Comparison of ENCODE assay signal across 8 cellular contexts in the genomic region with DNA sequence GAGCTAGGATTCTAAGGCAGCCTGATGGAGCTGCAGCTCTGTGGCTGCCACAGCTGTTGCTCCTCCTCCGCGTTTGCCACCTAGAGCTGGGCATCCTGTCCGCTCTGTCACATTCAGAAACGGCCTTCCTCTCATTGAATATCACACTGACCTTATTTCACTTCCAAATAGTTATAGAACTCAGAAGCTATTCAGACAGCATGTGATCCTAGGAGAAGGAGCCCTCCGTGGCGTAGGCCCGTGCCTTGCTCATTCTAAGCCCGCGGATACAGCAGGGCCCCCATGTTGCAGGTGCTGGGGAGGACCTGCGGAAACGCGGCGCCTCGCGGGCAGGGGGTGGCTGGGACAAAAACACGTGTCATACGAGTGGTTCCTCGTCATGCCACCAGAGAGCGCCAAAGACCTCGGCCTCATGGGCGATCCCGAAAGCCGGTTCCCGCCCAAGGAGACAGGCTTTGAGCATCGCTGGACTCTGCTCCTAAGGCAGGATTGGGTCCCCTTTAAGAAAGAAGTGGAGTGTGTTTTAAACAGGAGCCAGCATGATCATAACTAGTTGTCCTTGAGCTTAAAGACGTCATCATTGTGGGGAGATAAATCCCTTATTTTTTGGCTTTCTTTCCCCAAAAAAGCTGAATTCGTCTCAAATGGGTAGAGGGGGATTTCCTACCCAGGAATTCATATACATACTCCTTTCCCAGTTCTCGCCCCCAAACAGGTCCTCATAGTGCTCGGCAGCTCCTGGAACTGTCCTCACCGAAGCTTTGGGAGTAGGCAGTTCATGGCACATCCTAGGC. TPM values are rescaled to one million over a fixed set of nuclear protein-coding genes. Genes with fewer than 3 reads are reported as not detected.
DNase-seq lines count a peak whose midpoint lies in the region; FAIRE-seq and TF ChIP-seq lines count a peak whose summit lies in the region.

No MANE protein-coding gene starts in this region.

- H3K27me3 Mint-ChIP-seq in activated naive CD4-positive, alpha-beta T cell treated with anti-CD3 and anti-CD28 coated beads for 36 hours (ENCODE audit: low read depth) = no peaks in the 10 kb centered on the region

- peaks cover 9% of the 10 kb centered on the region for H3K4me1 Mint-ChIP-seq in activated naive CD4-positive, alpha-beta T cell treated with anti-CD3 and anti-CD28 coated beads for 36 hours (ENCODE audit: low read depth)

- peak; percentile 26 for DNase-seq in GM04504 (ENCODE audit: low read depth)
- peak; percentile 86 for DNase-seq in H54 (ENCODE audit: insufficient read length, low spot score)
- peak; percentile 28 for DNase-seq in LNCaP clone FGC (ENCODE audit: low read depth)
- DNase-seq in SK-N-DZ (ENCODE audit: low spot score) = peak; percentile 77
- DNase-seq in activated naive CD4-positive, alpha-beta T cell treated with anti-CD3 and anti-CD28 coated beads for 36 hours = peak; percentile 90
- peak; percentile 78 to 94 (median 87) for DNase-seq in head of caudate nucleus
- DNase-seq in prostate gland (ENCODE audit: low spot score) = peak; percentile 75
- DNase-seq in ureter (ENCODE audit: low spot score) = peak; percentile 85

- TF ChIP-seq CTCF in LNCaP clone FGC (IDR thresholded peaks at IDR 0.05; ENCODE audit: control insufficient read depth, extremely low read depth, insufficient read depth) (peak; percentile 83), prostate gland (IDR thresholded peaks at IDR 0.05) (peak; percentile 74 to 93 (median 88))

- no peak overlapping the region for H3K27ac ChIP-seq in prostate gland

- no peaks in the 10 kb centered on the region for H3K36me3 Mint-ChIP-seq in activated naive CD4-positive, alpha-beta T cell treated with anti-CD3 and anti-CD28 coated beads for 36 hours (ENCODE audit: low read depth)

- 13% methylated on average over 23 of the region's 30 CpGs for WGBS in prostate gland

- no peaks in the 10 kb centered on the region for H3K36me3 ChIP-seq in prostate gland

- no peak overlapping the region for H3K4me3 Mint-ChIP-seq in activated naive CD4-positive, alpha-beta T cell treated with anti-CD3 and anti-CD28 coated beads for 36 hours

- intact Hi-C loops in activated naive CD4-positive, alpha-beta T cell treated with anti-CD3 and anti-CD28 coated beads for 36 hours (cut with micrococcal nuclease) = loop anchor here (1.0 to 5.0 kb wide), 10 partner anchors 63 to 899 kb away; no protein-coding TSS in a partner anchor
- intact Hi-C loops in head of caudate nucleus (cut with DNase I) = loop anchor here (5.0 to 10.0 kb wide), 3 partner anchors 209 to 897 kb away; no protein-coding TSS in a partner anchor
- intact Hi-C loops in prostate gland (cut with DNase I) = loop anchor here (2.0 to 5.0 kb wide), 5 partner anchors 209 to 694 kb away; no protein-coding TSS in a partner anchor

- H3K9me3 Mint-ChIP-seq in activated naive CD4-positive, alpha-beta T cell treated with anti-CD3 and anti-CD28 coated beads for 36 hours = no peaks in the 10 kb centered on the region

- H3K27ac Mint-ChIP-seq in activated naive CD4-positive, alpha-beta T cell treated with anti-CD3 and anti-CD28 coated beads for 36 hours = no peak overlapping the region

- H3K27me3 ChIP-seq in prostate gland (replicated peaks; ENCODE audit: insufficient read depth) = no peaks in the 10 kb centered on the region

- TF ChIP-seq POLR2A in H54 (IDR thresholded peaks at IDR 0.05; ENCODE audit: low read depth, low read length) (no peak), prostate gland (IDR thresholded peaks at IDR 0.05) (no peak)

- CTCF ChIA-PET in activated naive CD4-positive, alpha-beta T cell treated with anti-CD3 and anti-CD28 coated beads for 36 hours (lab: Charles Lee) = interaction anchor here (0.5 to 4.3 kb wide), 61 partner anchors 8 to 694 kb away, joined by 3 to 49 read pairs (median 4); a partner anchor contains a TSS

- no peaks in the 10 kb centered on the region for H3K4me1 ChIP-seq in prostate gland (replicated peaks)

- no peaks in the 10 kb centered on the region for H3K9me3 ChIP-seq in prostate gland

- H3K4me3 ChIP-seq in LNCaP clone FGC (ENCODE audit: low read depth, low read length) = peak overlapping the region; percentile 16; the same call in 1 of the 2 replicates
- H3K4me3 ChIP-seq in prostate gland = no peak overlapping the region

- FAIRE-seq in H54 (lab: Jason Lieb, UNC) = no peak

RNA-seq across cellular contexts. Expression of a gene that starts 17.9 kb away (rescaled TPM):
- polyA plus RNA-seq in SK-N-DZ (2014; cell fraction: cytosol; rRNA removed) = 45.8 and 50.9 TPM in 2 replicates
- polyA plus RNA-seq in SK-N-DZ (2014; cell fraction: nucleus; rRNA removed) = 49.9 and 57.5 TPM in 2 replicates
- total RNA-seq in activated naive CD4-positive, alpha-beta T cell treated with anti-CD3 and anti-CD28 coated beads for 36 hours = 10 to 100 TPM; 43.7 to 44.4 TPM
- 10 to 100 TPM in 1 of 2 donors, 1 to 10 TPM in 1; 7.2 to 14.3 TPM for total RNA-seq in prostate gland
- 8.8 TPM for total RNA-seq in ureter

Comparison
In these comparisons a context has a peak if more than half of its experiments do, and no peak if none do; other contexts are left out.
1. DNase-seq: peak in every context shown above with its lines; median percentile 90 in activated naive CD4-positive, alpha-beta T cell treated with anti-CD3 and anti-CD28 coated beads for 36 hours; 87 in head of caudate nucleus; 86 in H54; 85 in ureter; 77 in SK-N-DZ; 75 in prostate gland; 28 in LNCaP clone FGC; 26 in GM04504.